Comparison of ENCODE assay signal across 14 cellular contexts in the genomic region with DNA sequence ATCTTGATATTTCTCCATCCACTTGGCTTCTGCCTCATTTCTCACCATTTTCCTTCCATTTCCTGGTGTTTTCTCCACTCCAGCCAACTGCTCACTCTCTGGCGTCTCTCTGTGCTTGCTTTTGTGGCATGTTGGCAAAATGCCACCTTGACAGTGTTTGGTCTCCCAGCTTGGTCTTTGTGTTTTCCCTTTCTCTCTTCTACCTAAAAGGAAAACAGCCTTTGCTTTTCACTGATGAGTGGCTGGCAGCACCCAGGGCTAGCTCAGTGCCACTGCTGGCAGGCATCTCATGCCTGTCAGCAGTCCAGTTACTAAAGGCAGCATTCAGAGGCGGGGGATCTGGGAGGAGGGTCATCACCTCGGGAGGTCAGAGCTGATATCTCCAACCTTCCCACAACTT. TPM values are rescaled to one million over a fixed set of nuclear protein-coding genes. Genes with fewer than 3 reads are reported as not detected.
DNase-seq lines count a peak whose midpoint lies in the region; TF ChIP-seq lines count a peak whose summit lies in the region.
"Had no signal": no experiment of that assay in that cellular context is flagged by ENCODE, and none has a peak within 500 bp of the region (broad histone marks: within the 10 kb centered on the region; RNA-seq: fewer than 3 reads in every experiment).

No MANE protein-coding gene starts in this region.

- WGBS in prostate gland, result 43% methylated on average over 3 of the region's 3 CpGs

- H3K27ac ChIP-seq in caudate nucleus (ENCODE audit: low read depth, low read length) (no peak overlapping the region), prostate gland (no peak overlapping the region)
- H3K27ac ChIP-seq: GM23248 had no signal

- no peaks in the 10 kb centered on the region for H3K36me3 ChIP-seq in prostate gland

- peak; percentile 100 for DNase-seq in NCI-H1092 treated with DMSO at 0.1 percent for 48 hours (lab: John Stamatoyannopoulos, UW)
- peak; percentile 77 for DNase-seq in NCI-H2107 treated with DMSO at 0.1 percent for 48 hours (lab: John Stamatoyannopoulos, UW; ENCODE audit: unreplicated experiment)
- DNase-seq in caudate nucleus (lab: John Stamatoyannopoulos, UW), result peak in 42 of 61 donors; percentile 1 to 81 (median 22)
- peak; percentile 58 for DNase-seq in prostate gland (ENCODE audit: low spot score)
- no peak for DNase-seq in kidney tubule cell (ENCODE audit: low spot score)
- no peak for DNase-seq in GM19240 (ENCODE audit: insufficient read length, low spot score)
- DNase-seq in NCI-H2171 treated with DMSO at 0.1 percent for 48 hours (lab: John Stamatoyannopoulos, UW), result no peak
- no peak for DNase-seq in SIG-M5 (lab: John Stamatoyannopoulos, UW)
- DNase-seq: GF-D8; glutamatergic neuron; GM23248; stimulated activated naive CD4-positive, alpha-beta T cell had no signal

- peaks cover 4% of the 10 kb centered on the region for H3K4me1 ChIP-seq in prostate gland (replicated peaks)

- H3K4me3 ChIP-seq in prostate gland, result no peak overlapping the region
- H3K4me3 ChIP-seq: GM23248 had no signal

- intact Hi-C loops in prostate gland (cut with DNase I), result no loop called here

- H3K9me3 ChIP-seq in prostate gland, result no peaks in the 10 kb centered on the region

- TF ChIP-seq POLR2A in prostate gland (IDR thresholded peaks at IDR 0.05), result no peak

- no peaks in the 10 kb centered on the region for H3K27me3 ChIP-seq in prostate gland (replicated peaks; ENCODE audit: insufficient read depth)

- no peak for TF ChIP-seq CTCF in prostate gland (IDR thresholded peaks at IDR 0.05)

RNA-seq across cellular contexts. Expression of gene DSCAM, which starts 55.3 kb away (rescaled TPM):
- total RNA-seq in prostate gland, result 1 to 10 TPM in 1 of 2 donors, under 1 TPM in 1; under 0.01 to 1.6 TPM
- total RNA-seq: GM23248; NCI-H460; T-helper 1 cell treated with Interleukin-12 subunit alpha and Interleukin-12 subunit beta and Interleukin-4 antibody, amounts not matched to agents 30 ng/mL and 1 ng/mL, for 36 hours had no signal

Comparison
In these comparisons a context has a peak if more than half of its experiments do, and no peak if none do; other contexts are left out.
1. DNase-seq: peak in NCI-H1092 treated with DMSO at 0.1 percent for 48 hours (single experiment), NCI-H2107 treated with DMSO at 0.1 percent for 48 hours (single experiment), caudate nucleus (42 of 61) and prostate gland (single experiment); none in kidney tubule cell (single experiment), GM19240 (single experiment), NCI-H2171 treated with DMSO at 0.1 percent for 48 hours (single experiment) and SIG-M5 (single experiment).